8 cellular contexts compared by ENCODE assay signal in genomic region chr21:44011123-44011773, GRCh38. TPM values are rescaled to one million over a fixed set of nuclear protein-coding genes. Genes with fewer than 3 reads are reported as not detected.
DNase-seq lines count a peak whose midpoint lies in the region; ATAC-seq, FAIRE-seq and TF ChIP-seq lines count a peak whose summit lies in the region.

No MANE protein-coding gene starts in this region.

- peak overlapping the region; percentile 93 for H2AK9ac ChIP-seq in IMR-90 (replicated peaks; ENCODE audit: low read depth, low read length, poor library complexity)

- POLR2A ChIA-PET in A549 (lab: Yijun Ruan, JAX), result interaction anchor here (1.4 kb wide), 1 partner anchor 9 kb away, joined by 6 read pairs; no protein-coding TSS in a partner anchor
- POLR2A ChIA-PET in IMR-90 (lab: Charles Lee; ENCODE audit: unreplicated experiment), result interaction anchor here (0.8 kb wide), 1 partner anchor 37 kb away, joined by 5 read pairs; no protein-coding TSS in a partner anchor

- peak overlapping the region; percentile 91 for H4K91ac ChIP-seq in IMR-90 (ENCODE audit: insufficient read depth, low read depth, low read length)

- H3K14ac ChIP-seq in IMR-90 (replicated peaks; ENCODE audit: low read depth, low read length), result peak overlapping the region; percentile 61; the same call in 1 of the 2 replicates

- H3K23ac ChIP-seq in IMR-90 (ENCODE audit: low read depth, low read length), result peak overlapping the region; percentile 69

- H2BK20ac ChIP-seq in IMR-90 (ENCODE audit: low read depth, low read length), result no peak overlapping the region

- no peaks in the 10 kb centered on the region for H3K27me3 ChIP-seq in IMR-90 (ENCODE audit: control insufficient read depth, insufficient read depth, low read length)

- peak overlapping the region; percentile 82 for H2BK5ac ChIP-seq in IMR-90 (ENCODE audit: low read depth, low read length, poor library complexity, severe bottlenecking)

- peak overlapping the region; percentile 99 to 100 for H3K27ac ChIP-seq in A549
- H3K27ac ChIP-seq in IMR-90 (ENCODE audit: insufficient read depth, low read length), result peak overlapping the region; percentile 90
- peak overlapping the region; percentile 90 for H3K27ac ChIP-seq in caudate nucleus (ENCODE audit: low read depth, low read length)

- TSS peak; percentile 66 for BruUV-seq in IMR-90 (replicated peaks; lab: Mats Ljungman, UMichigan)

- no peak overlapping the region for H2BK120ac ChIP-seq in IMR-90 (ENCODE audit: low read depth, low read length)

- H3K9me3 ChIP-seq in A549 (no peaks in the 10 kb centered on the region), IMR-90 (ENCODE audit: control insufficient read depth, insufficient read depth, low read length) (no peaks in the 10 kb centered on the region), mucosa of descending colon (no peaks in the 10 kb centered on the region)

- peak overlapping the region; percentile 98 for H3K4me3 ChIP-seq in A549
- peak overlapping the region; percentile 92 for H3K4me3 ChIP-seq in IMR-90 (ENCODE audit: insufficient read depth, low read depth, low read length)
- peak overlapping the region; percentile 85 for H3K4me3 ChIP-seq in mucosa of descending colon

- peak overlapping the region; percentile 52 for H4K5ac ChIP-seq in IMR-90 (ENCODE audit: low read depth, low read length)

- TF ChIP-seq POLR2A in A549 (IDR thresholded peaks at IDR 0.05; ENCODE audit: low read length), result no peak
- no peak for TF ChIP-seq POLR2A in IMR-90 (IDR thresholded peaks at IDR 0.05; ENCODE audit: low read depth, low read length)

- DNase-seq in A549 (ENCODE audit: low read depth in 1 of 2, low spot score in 1 of 2) (no peak), IMR-90 (no peak), caudate nucleus (lab: John Stamatoyannopoulos, UW) (no peak), mucosa of descending colon (peak in 1 of 3 donors; percentile 43), NCI-H446 treated with DMSO at 0.1 percent for 48 hours (lab: John Stamatoyannopoulos, UW) (no peak), NCI-H1417 treated with DMSO at 0.1 percent for 48 hours (lab: John Stamatoyannopoulos, UW) (no peak)

- H3K18ac ChIP-seq in IMR-90 (ENCODE audit: low read depth, low read length), result no peak overlapping the region; the same call in 1 of the 2 replicates

- H2AFZ ChIP-seq in IMR-90 (replicated peaks; ENCODE audit: low read length, poor library complexity), result peak overlapping the region; percentile 95

- peaks cover 29% of the 10 kb centered on the region for H4K20me1 ChIP-seq in IMR-90 (ENCODE audit: insufficient read depth, low read length)

- H2AK5ac ChIP-seq in IMR-90 (ENCODE audit: low read depth, low read length), result peak overlapping the region; percentile 64

- H3K36me3 ChIP-seq in IMR-90 (ENCODE audit: control insufficient read depth, insufficient read depth, low read length), result no peaks in the 10 kb centered on the region
- no peaks in the 10 kb centered on the region for H3K36me3 ChIP-seq in mucosa of descending colon (ENCODE audit: low read depth)

- FAIRE-seq in A549 (lab: Jason Lieb, UNC), result no peak

- no peak overlapping the region for H2BK15ac ChIP-seq in IMR-90 (ENCODE audit: low read depth, low read length)

- peak overlapping the region; percentile 67 for H3K4ac ChIP-seq in IMR-90 (ENCODE audit: low read depth, low read length)

- ATAC-seq in A549, result 0 out of 6 replicates have a peak, but pooled peaks of 1 of the 2 experiments have one; percentile 14
- no peak; the same call in 1 of the 2 replicates for ATAC-seq in IMR-90 (ENCODE audit: low read depth)
- ATAC-seq in mucosa of descending colon, result no peak
- no peak for ATAC-seq in HG03097 (IDR thresholded peaks at IDR 0.05; ENCODE audit: low FRiP score, unreplicated experiment)
- no peak for ATAC-seq in HG02763 (IDR thresholded peaks at IDR 0.05; ENCODE audit: unreplicated experiment)

- 43% methylated on average over 16 of the region's 20 CpGs for WGBS in A549 (ENCODE audit: missing lambda C conversion rate)
- 0% methylated on average over 3 of the region's 20 CpGs; no CpG with 5 or more reads in 1 of the 2 experiments for WGBS in IMR-90 (ENCODE audit: extremely low coverage in 2 of 2, insufficient read length in 1 of 2), 2 experiments

- CTCF ChIA-PET in A549 (lab: Yijun Ruan, JAX) (interaction anchor here (1.1 kb wide), 1 partner anchor 36 kb away, joined by 3 read pairs; no protein-coding TSS in a partner anchor), IMR-90 (lab: Yijun Ruan, JAX) (no interaction called here)

- dilution Hi-C loops in IMR-90 (cut with HindIII; ENCODE audit: low sequenced_read_pairs, unreplicated experiment), result no loop called here

- no peak for TF ChIP-seq EP300 in A549 (IDR thresholded peaks at IDR 0.05)

- no peak for TF ChIP-seq CTCF in A549 (IDR thresholded peaks at IDR 0.05)
- TF ChIP-seq CTCF in IMR-90 (conservative IDR thresholded peaks at IDR 0.05; ENCODE audit: low read depth, low read length), result no peak
- no peak for TF ChIP-seq CTCF in mucosa of descending colon (IDR thresholded peaks at IDR 0.05)

- H3K9me1 ChIP-seq in IMR-90 (ENCODE audit: insufficient read depth, low read length), result peaks cover 9% of the 10 kb centered on the region; the same call in 1 of the 2 replicates

- H3K56ac ChIP-seq in IMR-90 (ENCODE audit: extremely low read depth, insufficient read depth, low read length), result peak overlapping the region; percentile 46

- peaks cover 7 to 30% of the 10 kb centered on the region in 2 experiments for H3K79me1 ChIP-seq in IMR-90 (ENCODE audit: low read depth in 1 of 2, low read length in 2 of 2)

- H3K4me1 ChIP-seq in A549 (peaks cover 28% of the 10 kb centered on the region), IMR-90 (ENCODE audit: control insufficient read depth, insufficient read depth, low read length) (peaks cover 9% of the 10 kb centered on the region), mucosa of descending colon (ENCODE audit: low read depth) (peaks cover 27% of the 10 kb centered on the region)

- H3K4me2 ChIP-seq in A549, result peak overlapping the region; percentile 80
- peak overlapping the region; percentile 80 for H3K4me2 ChIP-seq in IMR-90 (ENCODE audit: low read depth, low read length)

- intact Hi-C loops in IMR-90 (cut with micrococcal nuclease) (loop anchor here (5.0 kb wide), 1 partner anchor 41 kb away; no protein-coding TSS in a partner anchor), mucosa of descending colon (cut with DNase I, micrococcal nuclease) (no loop called here)

- peak overlapping the region; percentile 72 to 86 for H4K8ac ChIP-seq in IMR-90 (ENCODE audit: low read depth in 2 of 2, low read length in 2 of 2)

- in situ Hi-C loops in IMR-90 (cut with MboI; ENCODE audit: low sequenced_read_pairs), result no loop called here

- TF ChIP-seq RAD21 in A549 (conservative IDR thresholded peaks at IDR 0.05 in 1 of 2, IDR thresholded peaks at IDR 0.05 in 1 of 2) (no peak), IMR-90 (IDR thresholded peaks at IDR 0.05; ENCODE audit: low read length) (no peak)

- H3K9ac ChIP-seq in IMR-90 (ENCODE audit: low read depth, low read length), result peak overlapping the region; percentile 74

TF ChIP-seq in A549, 52 proteins besides CTCF, POLR2A, EP300 and RAD21 (continues in another document):
- no peak for TF ChIP-seq HMGXB4 (CRISPR knock-in tag; IDR thresholded peaks at IDR 0.05; ENCODE audit: borderline replicate concordance)
- TF ChIP-seq CEBPB (IDR thresholded peaks at IDR 0.05), result no peak
- TF ChIP-seq KDM5A (IDR thresholded peaks at IDR 0.05), result no peak
- TF ChIP-seq TP53 (CRISPR knock-in tag; IDR thresholded peaks at IDR 0.05), result no peak

TF ChIP-seq in IMR-90, 13 proteins besides CTCF, POLR2A, EP300 and RAD21:
- TF ChIP-seq MAFK (IDR thresholded peaks at IDR 0.05; ENCODE audit: low read depth, low read length) (no peak), RCOR1 (IDR thresholded peaks at IDR 0.05; ENCODE audit: insufficient replicate concordance, low read length) (no peak), MXI1 (IDR thresholded peaks at IDR 0.05; ENCODE audit: borderline replicate concordance, low read depth, low read length) (no peak), FOS (IDR thresholded peaks at IDR 0.05; ENCODE audit: low read depth, low read length) (no peak), CHD1 (IDR thresholded peaks at IDR 0.05; ENCODE audit: low read depth, low read length) (no peak), CEBPB (IDR thresholded peaks at IDR 0.05; ENCODE audit: low read depth, low read length) (no peak), MAZ (IDR thresholded peaks at IDR 0.05; ENCODE audit: borderline replicate concordance, low read depth, low read length) (no peak), ELK1 (IDR thresholded peaks at IDR 0.05; ENCODE audit: borderline replicate concordance, low read depth, low read length) (no peak)

RNA-seq across cellular contexts. Expression of gene TRAPPC10, which starts 0.9 kb away (rescaled TPM):
- polyA plus RNA-seq in A549 (2011; rRNA removed) (27.7 and 32.3 TPM in 2 replicates), A549 (2017; fragmentation: RNase III; extraction: RNeasy Plus Mini Kit Qiagen cat#74134 plus additional on column Dnase treatment) (11.6 to 12.3 TPM (median 11.8 TPM) in 3 replicates), IMR-90 (2012; rRNA removed) (17.8 and 18.3 TPM in 2 replicates)
- 12.6 and 16.1 TPM in 2 replicates for polyA plus RNA-seq in A549 (2012; cell fraction: cytosol; rRNA removed)
- 29.1 and 37.9 TPM in 2 replicates for polyA plus RNA-seq in A549 (2012; cell fraction: nucleus; rRNA removed)
- polyA minus RNA-seq in A549 (2011; rRNA and poly(A)+ RNA removed), result 25.1 and 26.4 TPM in 2 replicates
- total RNA-seq in IMR-90 (2012; rRNA removed) (18.1 and 18.3 TPM in 2 replicates), mucosa of descending colon (10 to 100 TPM; 57.7 to 86.8 (median 61.9) TPM)
- 7.7 and 8.1 TPM in 2 replicates for polyA plus RNA-seq in IMR-90 (2012; cell fraction: cytosol; rRNA removed)
- polyA plus RNA-seq in IMR-90 (2012; cell fraction: nucleus; rRNA removed; ENCODE audit: low replicate concordance), result 46.4 and 51.4 TPM in 2 replicates
